ENCODE assay signal across 8 cellular contexts in genomic region chr7:92691578-92691977, GRCh38.
DNase-seq lines count a peak whose midpoint lies in the region; ATAC-seq and TF ChIP-seq lines count a peak whose summit lies in the region.

No MANE protein-coding gene starts in this region.

- TF ChIP-seq CTCF in GM12874 (IDR thresholded peaks at IDR 0.05; ENCODE audit: insufficient read depth, low read depth, low read length) (peak; percentile 29; the same call in 1 of the 2 replicates), WTC11 (IDR thresholded peaks at IDR 0.05) (peak; percentile 36; the same call in 1 of the 2 replicates), vagina (IDR thresholded peaks at IDR 0.05) (peak in 1 of 3 experiments; percentile 28)

- H3K4me3 Mint-ChIP-seq in WTC11: no peak overlapping the region
- H3K4me3 Mint-ChIP-seq in stimulated activated naive B cell treated with anti-CD40 and anti-IgM and Interleukin-4, amounts not matched to agents 10 μg/mL and 1 μg/mL and 100 μg/mL, for 72 hours: no peak overlapping the region

- H3K27me3 Mint-ChIP-seq in WTC11 (ENCODE audit: low read depth): no peaks in the 10 kb centered on the region; the same call in 1 of the 2 replicates
- no peaks in the 10 kb centered on the region for H3K27me3 Mint-ChIP-seq in stimulated activated naive B cell treated with anti-CD40 and anti-IgM and Interleukin-4, amounts not matched to agents 10 μg/mL and 1 μg/mL and 100 μg/mL, for 72 hours

- no peaks in the 10 kb centered on the region for H3K36me3 Mint-ChIP-seq in WTC11
- peaks cover 5 to 9% of the 10 kb centered on the region in 2 donors for H3K36me3 Mint-ChIP-seq in stimulated activated naive B cell treated with anti-CD40 and anti-IgM and Interleukin-4, amounts not matched to agents 10 μg/mL and 1 μg/mL and 100 μg/mL, for 72 hours

- H3K36me3 ChIP-seq in vagina: no peaks in the 10 kb centered on the region

- no peak overlapping the region for H3K27ac ChIP-seq in vagina

- no peak for TF ChIP-seq POLR2A in vagina (IDR thresholded peaks at IDR 0.05)

- intact Hi-C loops in vagina (cut with DNase I): no loop called here

- H3K9me3 ChIP-seq in vagina: no peaks in the 10 kb centered on the region

- POLR2A ChIA-PET in WTC11 (lab: Charles Lee): no interaction called here

- H3K27ac Mint-ChIP-seq in WTC11: no peak overlapping the region
- H3K27ac Mint-ChIP-seq in stimulated activated naive B cell treated with anti-CD40 and anti-IgM and Interleukin-4, amounts not matched to agents 10 μg/mL and 1 μg/mL and 100 μg/mL, for 72 hours: no peak overlapping the region

- no peak overlapping the region for H3K4me3 ChIP-seq in vagina

- CTCF ChIA-PET in WTC11 (lab: Charles Lee): no interaction called here

- H3K9me3 Mint-ChIP-seq in WTC11: no peaks in the 10 kb centered on the region
- H3K9me3 Mint-ChIP-seq in stimulated activated naive B cell treated with anti-CD40 and anti-IgM and Interleukin-4, amounts not matched to agents 10 μg/mL and 1 μg/mL and 100 μg/mL, for 72 hours: no peaks in the 10 kb centered on the region

- peaks cover 28% of the 10 kb centered on the region for H3K4me1 Mint-ChIP-seq in WTC11
- H3K4me1 Mint-ChIP-seq in stimulated activated naive B cell treated with anti-CD40 and anti-IgM and Interleukin-4, amounts not matched to agents 10 μg/mL and 1 μg/mL and 100 μg/mL, for 72 hours: peaks cover 3 to 21% of the 10 kb centered on the region in 2 donors

- ATAC-seq in HG02840 (IDR thresholded peaks at IDR 0.05; ENCODE audit: low FRiP score, unreplicated experiment) (peak; percentile 56), WTC11 (peak; percentile 61)
- ATAC-seq in stimulated activated naive B cell treated with anti-CD40 and anti-IgM and Interleukin-4, amounts not matched to agents 10 μg/mL and 1 μg/mL and 100 μg/mL, for 72 hours (replicated peaks): peak; percentile 84 to 88

- H3K27me3 ChIP-seq in vagina: no peaks in the 10 kb centered on the region

- DNase-seq in AG20443 (ENCODE audit: low spot score): peak; percentile 31
- DNase-seq in NCI-H146 (lab: John Stamatoyannopoulos, UW): peak; percentile 43
- DNase-seq in WTC11 (ENCODE audit: low spot score): no peak
- DNase-seq in germinal center (ENCODE audit: low spot score): peak; percentile 58
- peak; percentile 6 for DNase-seq in stimulated activated naive B cell treated with anti-CD40 and anti-IgM and Interleukin-4, amounts not matched to agents 10 μg/mL and 1 μg/mL and 100 μg/mL, for 72 hours
- DNase-seq in vagina (ENCODE audit: extremely low spot score in 2 of 2): no peak

- H3K4me1 ChIP-seq in vagina: peaks cover 7% of the 10 kb centered on the region

TF ChIP-seq in WTC11, 78 proteins besides CTCF, POLR2A, EP300 and RAD21:
- no peak for TF ChIP-seq NR2C2 (CRISPR knock-in tag; IDR thresholded peaks at IDR 0.05)
- TF ChIP-seq ZNF396 (CRISPR knock-in tag; IDR thresholded peaks at IDR 0.05; ENCODE audit: borderline replicate concordance): no peak
- no peak for TF ChIP-seq ZNF219 (CRISPR knock-in tag; IDR thresholded peaks at IDR 0.05; ENCODE audit: borderline replicate concordance)
- TF ChIP-seq PRDM15 (CRISPR knock-in tag; IDR thresholded peaks at IDR 0.05): no peak
- TF ChIP-seq HMGA2 (CRISPR knock-in tag; IDR thresholded peaks at IDR 0.05): no peak
- no peak for TF ChIP-seq TEAD4 (CRISPR knock-in tag; IDR thresholded peaks at IDR 0.05)

Comparison
In these comparisons a context has a peak if more than half of its experiments do, and no peak if none do; other contexts are left out.
1. DNase-seq: peak in AG20443 (single experiment), NCI-H146 (single experiment), germinal center (single experiment) and stimulated activated naive B cell treated with anti-CD40 and anti-IgM and Interleukin-4, amounts not matched to agents 10 μg/mL and 1 μg/mL and 100 μg/mL, for 72 hours (single experiment); none in WTC11 (single experiment) and vagina (0 of 2).
2. Peak in every context shown above with its lines, with median percentiles within 50 percentile points of each other: ATAC-seq.